15 cellular contexts compared by ENCODE assay signal in the genomic region with DNA sequence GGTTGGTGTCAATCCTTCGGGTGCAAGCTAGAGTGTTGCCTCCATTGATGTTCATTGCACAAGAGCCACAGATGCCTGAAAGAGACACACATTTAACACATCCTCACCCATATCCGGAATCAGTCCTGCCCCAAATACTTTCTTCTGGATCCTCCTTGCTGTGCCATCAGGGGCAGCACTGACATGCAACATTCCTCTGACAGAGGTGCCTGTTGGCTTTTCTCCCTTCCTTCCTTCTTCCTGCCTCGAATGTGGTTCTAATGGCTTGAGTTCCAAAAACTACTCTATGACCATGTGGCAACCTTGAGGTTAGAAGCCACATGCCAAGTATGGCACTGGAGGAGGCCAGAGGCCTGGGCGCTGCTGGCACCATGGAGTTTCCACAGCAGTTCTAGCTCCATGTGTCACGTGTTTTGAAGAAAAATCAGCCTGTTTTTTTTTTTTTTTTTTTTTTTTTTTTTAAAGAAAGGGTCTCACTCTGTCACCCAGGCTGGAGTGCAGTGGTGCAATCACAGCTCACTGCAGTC. TPM values are rescaled to one million over a fixed set of nuclear protein-coding genes. Genes with fewer than 3 reads are reported as not detected.
DNase-seq lines count a peak whose midpoint lies in the region; ATAC-seq and TF ChIP-seq lines count a peak whose summit lies in the region.
"Had no signal": no experiment of that assay in that cellular context is flagged by ENCODE, and none has a peak within 500 bp of the region (broad histone marks: within the 10 kb centered on the region; RNA-seq: fewer than 3 reads in every experiment).

No MANE protein-coding gene starts in this region.

- TF ChIP-seq POLR2A in body of pancreas (IDR thresholded peaks at IDR 0.05) = no peak

- intact Hi-C loops in body of pancreas (cut with DNase I) = loop anchor here (10.0 kb wide), 1 partner anchor 54 kb away; no protein-coding TSS in a partner anchor
- intact Hi-C loops in lower lobe of right lung (cut with DNase I) = no loop called here
- intact Hi-C loops in upper lobe of right lung (cut with DNase I) = no loop called here

- TF ChIP-seq CTCF in body of pancreas (IDR thresholded peaks at IDR 0.05) = no peak
- TF ChIP-seq CTCF in lower lobe of right lung (IDR thresholded peaks at IDR 0.05) = no peak
- TF ChIP-seq CTCF in upper lobe of right lung (IDR thresholded peaks at IDR 0.05) = no peak

- ATAC-seq in body of pancreas (peak; percentile 64), lower lobe of right lung (no peak), upper lobe of right lung (no peak)
- ATAC-seq: Right ventricle myocardium inferior had no signal

- H3K4me1 ChIP-seq in body of pancreas = peaks cover 58% of the 10 kb centered on the region
- peaks cover 19% of the 10 kb centered on the region for H3K4me1 ChIP-seq in lower lobe of right lung
- peaks cover 13% of the 10 kb centered on the region for H3K4me1 ChIP-seq in upper lobe of right lung

- no peak overlapping the region for H3K4me3 ChIP-seq in body of pancreas
- no peak overlapping the region for H3K4me3 ChIP-seq in lower lobe of right lung
- H3K4me3 ChIP-seq in upper lobe of right lung = no peak overlapping the region

- peak; percentile 15 for DNase-seq in activated CD8-positive, alpha-beta memory T cell treated with anti-CD3 and anti-CD28 coated beads, Interleukin-2, amount 50 U/mL, for 48 hours
- DNase-seq in activated CD8-positive, alpha-beta memory T cell treated with anti-CD3 and anti-CD28 coated beads, Interleukin-2, amount 50 U/mL, for 4 hours = no peak
- DNase-seq in body of pancreas (peak; percentile 58 to 80 (median 78)), lower lobe of right lung (no peak), upper lobe of right lung (no peak), NCI-H2227 (lab: John Stamatoyannopoulos, UW; ENCODE audit: unreplicated experiment) (no peak), OCI-M2 (lab: John Stamatoyannopoulos, UW; ENCODE audit: unreplicated experiment) (no peak)
- DNase-seq in effector CD4-positive, alpha-beta T cell = no peak
- DNase-seq: COR-L47, H7, NCI-H1436, NCI-H2081, NCI-H526 had no signal

- H3K36me3 ChIP-seq in body of pancreas (replicated peaks in 1 of 2; ENCODE audit: insufficient read depth in 1 of 2, low read depth in 2 of 2) (peaks cover 0 to 8% of the 10 kb centered on the region in 2 donors), lower lobe of right lung (peaks cover 100% of the 10 kb centered on the region), upper lobe of right lung (peaks cover 88% of the 10 kb centered on the region)

- H3K27ac ChIP-seq in body of pancreas (peak overlapping the region; percentile 69 to 88 (median 80)), lower lobe of right lung (peak overlapping the region; percentile 20), upper lobe of right lung (peak overlapping the region; percentile 9)

- H3K27me3 ChIP-seq in body of pancreas (no peaks in the 10 kb centered on the region), lower lobe of right lung (ENCODE audit: low read depth) (no peaks in the 10 kb centered on the region), upper lobe of right lung (no peaks in the 10 kb centered on the region)

- H3K9me3 ChIP-seq in body of pancreas (peaks cover 0 to 1% (median 0%) of the 10 kb centered on the region in 3 donors), lower lobe of right lung (no peaks in the 10 kb centered on the region), upper lobe of right lung (no peaks in the 10 kb centered on the region)

- WGBS in body of pancreas, 2 donors = 39 to 41% methylated on average over 5 of the region's 5 CpGs

RNA-seq across cellular contexts. Expression of a gene that starts 17.0 kb away (rescaled TPM):
- total RNA-seq in body of pancreas (10 to 100 TPM; 56.8 to 61.0 TPM), lower lobe of right lung (39.9 TPM), upper lobe of right lung (42.1 TPM)

RNA-seq across cellular contexts. Expression of a gene that starts 25.1 kb away (rescaled TPM):
- total RNA-seq in body of pancreas = 10 to 100 TPM; 38.9 to 59.4 TPM
- 79.8 TPM for total RNA-seq in lower lobe of right lung
- 79.3 TPM for total RNA-seq in upper lobe of right lung

RNA-seq across cellular contexts. Expression of a gene that starts 48.3 kb away (rescaled TPM):
- total RNA-seq in body of pancreas = 10 to 100 TPM in 1 of 2 donors, 1 to 10 TPM in 1; 1.3 to 13.5 TPM
- 11.9 TPM for total RNA-seq in lower lobe of right lung
- 14.8 TPM for total RNA-seq in upper lobe of right lung
- total RNA-seq: A172 had no signal

Comparison
In these comparisons a context has a peak if more than half of its experiments do, and no peak if none do; other contexts are left out.
1. DNase-seq: peak in activated CD8-positive, alpha-beta memory T cell treated with anti-CD3 and anti-CD28 coated beads, Interleukin-2, amount 50 U/mL, for 48 hours (single experiment) and body of pancreas (4 of 4); none in activated CD8-positive, alpha-beta memory T cell treated with anti-CD3 and anti-CD28 coated beads, Interleukin-2, amount 50 U/mL, for 4 hours (single experiment), lower lobe of right lung (single experiment), upper lobe of right lung (single experiment), effector CD4-positive, alpha-beta T cell (single experiment), NCI-H2227 (single experiment) and OCI-M2 (single experiment).
2. H3K27ac ChIP-seq: peak in every context shown above with its lines; median percentile 80 in body of pancreas; 20 in lower lobe of right lung; 9 in upper lobe of right lung.